ENCODE assay signal across 8 cellular contexts in genomic region chr3:184227481-184227935, GRCh38. TPM values are rescaled to one million over a fixed set of nuclear protein-coding genes. Genes with fewer than 3 reads are reported as not detected.
DNase-seq lines count a peak whose midpoint lies in the region; ATAC-seq and TF ChIP-seq lines count a peak whose summit lies in the region.

No MANE protein-coding gene starts in this region.

- H3K27ac Mint-ChIP-seq in activated CD4-positive, alpha-beta memory T cell treated with anti-CD3 and anti-CD28 coated beads, Interleukin-2, amount 10 ng/mL, durations not matched to agents 7 days and 5 days, result no peak overlapping the region

- no peaks in the 10 kb centered on the region for H3K9me3 Mint-ChIP-seq in activated CD4-positive, alpha-beta memory T cell treated with anti-CD3 and anti-CD28 coated beads, Interleukin-2, amount 10 ng/mL, durations not matched to agents 7 days and 5 days

- no peaks in the 10 kb centered on the region for H3K36me3 Mint-ChIP-seq in activated CD4-positive, alpha-beta memory T cell treated with anti-CD3 and anti-CD28 coated beads, Interleukin-2, amount 10 ng/mL, durations not matched to agents 7 days and 5 days (ENCODE audit: low read depth)

- H3K4me3 ChIP-seq in AG04449 (ENCODE audit: low read depth, low read length) (no peak overlapping the region), epithelial cell of esophagus (ENCODE audit: low read length) (no peak overlapping the region), retinal pigment epithelial cell (ENCODE audit: low read length) (no peak overlapping the region)

- ATAC-seq in GM21367 (IDR thresholded peaks at IDR 0.05; ENCODE audit: unreplicated experiment) (no peak), HG02884 (IDR thresholded peaks at IDR 0.05; ENCODE audit: unreplicated experiment) (no peak)

- TF ChIP-seq CTCF in AG04449 (IDR thresholded peaks at IDR 0.05; ENCODE audit: insufficient read depth, low read length, missing control alignments) (peak; percentile 83), GM12873 (IDR thresholded peaks at IDR 0.05; ENCODE audit: insufficient read depth, low read depth, low read length, missing control alignments) (peak; percentile 92), epithelial cell of esophagus (IDR thresholded peaks at IDR 0.05; ENCODE audit: insufficient read depth, low read depth, low read length, missing control alignments) (peak; percentile 86), retinal pigment epithelial cell (conservative IDR thresholded peaks at IDR 0.05; ENCODE audit: low read depth, low read length) (peak; percentile 92)

- POLR2A ChIA-PET in AG04449 (lab: Yijun Ruan, JAX), result no interaction called here
- POLR2A ChIA-PET in activated CD4-positive, alpha-beta memory T cell treated with anti-CD3 and anti-CD28 coated beads, Interleukin-2, amount 10 ng/mL, durations not matched to agents 7 days and 5 days (lab: Charles Lee), result interaction anchor here (0.8 to 2.6 kb wide), 8 partner anchors 10 to 72 kb away, joined by 3 to 9 read pairs (median 5); partner anchors contain the start of genes ABCF3, DVL3 and EEF1AKMT4

- H3K4me3 Mint-ChIP-seq in activated CD4-positive, alpha-beta memory T cell treated with anti-CD3 and anti-CD28 coated beads, Interleukin-2, amount 10 ng/mL, durations not matched to agents 7 days and 5 days, result no peak overlapping the region

- CTCF ChIA-PET in AG04449 (lab: Yijun Ruan, JAX), result interaction anchor here (0.6 to 3.4 kb wide), 39 partner anchors 11 to 332 kb away, joined by 3 to 51 read pairs (median 4); partner anchors contain the start of genes EEF1AKMT4 and EIF2B5
- CTCF ChIA-PET in activated CD4-positive, alpha-beta memory T cell treated with anti-CD3 and anti-CD28 coated beads, Interleukin-2, amount 10 ng/mL, durations not matched to agents 7 days and 5 days (lab: Charles Lee), result interaction anchor here (0.6 to 4.1 kb wide), 33 partner anchors 9 to 342 kb away, joined by 3 to 53 read pairs (median 6); partner anchors contain the start of genes ABCF3, ALG3, EEF1AKMT4 and PARL

- peaks cover 56% of the 10 kb centered on the region for H3K27me3 Mint-ChIP-seq in activated CD4-positive, alpha-beta memory T cell treated with anti-CD3 and anti-CD28 coated beads, Interleukin-2, amount 10 ng/mL, durations not matched to agents 7 days and 5 days

- DNase-seq in AG04449 (ENCODE audit: low read depth, low spot score), result no peak
- peak; percentile 69 for DNase-seq in NCI-H146 (lab: John Stamatoyannopoulos, UW)
- DNase-seq in activated CD4-positive, alpha-beta memory T cell treated with anti-CD3 and anti-CD28 coated beads, Interleukin-2, amount 10 ng/mL, durations not matched to agents 7 days and 5 days, result peak; percentile 52
- peak; percentile 42 for DNase-seq in epithelial cell of esophagus (ENCODE audit: low read depth)
- DNase-seq in retinal pigment epithelial cell (ENCODE audit: low read depth), result no peak

- H3K4me1 Mint-ChIP-seq in activated CD4-positive, alpha-beta memory T cell treated with anti-CD3 and anti-CD28 coated beads, Interleukin-2, amount 10 ng/mL, durations not matched to agents 7 days and 5 days, result peaks cover 13% of the 10 kb centered on the region

RNA-seq across cellular contexts. Expression of gene VWA5B2, which starts 1.9 kb away (rescaled TPM):
- not detected for total RNA-seq in activated CD4-positive, alpha-beta memory T cell treated with anti-CD3 and anti-CD28 coated beads, Interleukin-2, amount 10 ng/mL, durations not matched to agents 7 days and 5 days

RNA-seq across cellular contexts. Expression of gene ALG3, which starts 21.3 kb away (rescaled TPM):
- total RNA-seq in activated CD4-positive, alpha-beta memory T cell treated with anti-CD3 and anti-CD28 coated beads, Interleukin-2, amount 10 ng/mL, durations not matched to agents 7 days and 5 days, result 10 to 100 TPM; 33.3 to 35.3 TPM

RNA-seq across cellular contexts. Expression of gene EEF1AKMT4, which starts 22.0 kb away (rescaled TPM):
- total RNA-seq in activated CD4-positive, alpha-beta memory T cell treated with anti-CD3 and anti-CD28 coated beads, Interleukin-2, amount 10 ng/mL, durations not matched to agents 7 days and 5 days, result 1 to 10 TPM; 3.1 to 3.8 TPM

RNA-seq across cellular contexts. Expression of gene CAMK2N2, which starts 33.8 kb away (rescaled TPM):
- total RNA-seq in activated CD4-positive, alpha-beta memory T cell treated with anti-CD3 and anti-CD28 coated beads, Interleukin-2, amount 10 ng/mL, durations not matched to agents 7 days and 5 days, result under 1 TPM in 1 of 2 experiments, not detected in 1; 0.23 TPM

RNA-seq across cellular contexts. Expression of gene ABCF3, which starts 41.5 kb away (rescaled TPM):
- 10 to 100 TPM; 53.7 to 60.1 TPM for total RNA-seq in activated CD4-positive, alpha-beta memory T cell treated with anti-CD3 and anti-CD28 coated beads, Interleukin-2, amount 10 ng/mL, durations not matched to agents 7 days and 5 days

Comparison
In these comparisons a context has a peak if more than half of its experiments do, and no peak if none do; other contexts are left out.
1. DNase-seq: peak in NCI-H146 (single experiment), activated CD4-positive, alpha-beta memory T cell treated with anti-CD3 and anti-CD28 coated beads, Interleukin-2, amount 10 ng/mL, durations not matched to agents 7 days and 5 days (single experiment) and epithelial cell of esophagus (single experiment); none in AG04449 (single experiment) and retinal pigment epithelial cell (single experiment).
2. Peak in every context shown above with its lines, with median percentiles within 50 percentile points of each other: CTCF ChIP-seq.